ENCODE assay signal across 9 cellular contexts in genomic region chr10:48606530-48607355, GRCh38. TPM values are rescaled to one million over a fixed set of nuclear protein-coding genes. Genes with fewer than 3 reads are reported as not detected.
DNase-seq lines count a peak whose midpoint lies in the region; ATAC-seq and TF ChIP-seq lines count a peak whose summit lies in the region.
"Had no signal": no experiment of that assay in that cellular context is flagged by ENCODE, and none has a peak within 500 bp of the region (broad histone marks: within the 10 kb centered on the region; RNA-seq: fewer than 3 reads in every experiment).

No MANE protein-coding gene starts in this region.

- H3K79me2 ChIP-seq in SK-N-SH (ENCODE audit: insufficient read depth), result peaks cover 54% of the 10 kb centered on the region

- peak overlapping the region; percentile 43 for H3K9ac ChIP-seq in SK-N-SH

- POLR2A ChIA-PET in SK-N-SH (lab: Yijun Ruan, JAX), result interaction anchor here (1.7 to 1.9 kb wide), 2 partner anchors 49 kb away, joined by 4 to 7 read pairs; no protein-coding TSS in a partner anchor

- no peaks in the 10 kb centered on the region for H4K20me1 ChIP-seq in SK-N-SH (ENCODE audit: insufficient read depth)

- H3K36me3 ChIP-seq in SK-N-SH (replicated peaks in 1 of 2; ENCODE audit: control insufficient read depth in 1 of 2, insufficient read depth in 2 of 2, low read length in 1 of 2) (peaks cover 0 to 3% of the 10 kb centered on the region in 2 experiments), ovary (no peaks in the 10 kb centered on the region)
- H3K36me3 ChIP-seq: upper lobe of left lung had no signal

- H3K4me3 ChIP-seq in SK-N-SH (ENCODE audit: low read depth in 2 of 2, low read length in 1 of 2) (no peak overlapping the region), ovary (no peak overlapping the region)
- H3K4me3 ChIP-seq: upper lobe of left lung had no signal

- ATAC-seq in HG02970 (IDR thresholded peaks at IDR 0.05; ENCODE audit: low FRiP score, unreplicated experiment) (no peak), GM19035 (IDR thresholded peaks at IDR 0.05; ENCODE audit: unreplicated experiment) (no peak)

- H3K4me1 ChIP-seq in SK-N-SH (ENCODE audit: control insufficient read depth in 1 of 2, insufficient read depth in 2 of 2, low read depth in 1 of 2, low read length in 1 of 2), result peaks cover 29 to 39% of the 10 kb centered on the region in 2 experiments
- H3K4me1 ChIP-seq in ovary (ENCODE audit: insufficient read depth), result peaks cover 7% of the 10 kb centered on the region

- intact Hi-C loops in ovary (cut with DNase I), result no loop called here

- no peak for TF ChIP-seq POLR2A in ovary (IDR thresholded peaks at IDR 0.05)

- CTCF ChIA-PET in SK-N-SH (lab: Yijun Ruan, JAX), result interaction anchor here (0.9 to 10.6 kb wide), 24 partner anchors 8 to 243 kb away, joined by 3 to 148 read pairs (median 7); no protein-coding TSS in a partner anchor

- TF ChIP-seq RAD21 in SK-N-SH (IDR thresholded peaks at IDR 0.05; ENCODE audit: low read length), result no peak

- peaks cover 27% of the 10 kb centered on the region for H3F3A ChIP-seq in SK-N-SH (replicated peaks; ENCODE audit: insufficient read depth)

- no peak overlapping the region for H2AFZ ChIP-seq in SK-N-SH (ENCODE audit: low read depth)

- 36% methylated on average over 8 of the region's 8 CpGs for WGBS in SK-N-SH (ENCODE audit: low lambda C conversion rate)
- 71 to 85% (median 77%) methylated on average over 8 of the region's 8 CpGs for WGBS in ovary, 3 donors

- no peaks in the 10 kb centered on the region for H3K9me3 ChIP-seq in SK-N-SH
- no peaks in the 10 kb centered on the region for H3K9me3 ChIP-seq in ovary
- H3K9me3 ChIP-seq: upper lobe of left lung had no signal

- H3K27me3 ChIP-seq in SK-N-SH (ENCODE audit: insufficient read depth) (no peaks in the 10 kb centered on the region), ovary (no peaks in the 10 kb centered on the region)

- H3K4me2 ChIP-seq in SK-N-SH, result peak overlapping the region; percentile 92

- peak in 1 of 2 experiments; percentile 93; a peak in 2 of 4 replicates for TF ChIP-seq EP300 in SK-N-SH (IDR thresholded peaks at IDR 0.05; ENCODE audit: borderline replicate concordance in 1 of 2, low read depth in 1 of 2, low read length in 1 of 2)
- no peak for TF ChIP-seq EP300 in ovary (IDR thresholded peaks at IDR 0.05)

- DNase-seq in GF-D8 (lab: John Stamatoyannopoulos, UW), result peak; percentile 81
- no peak for DNase-seq in SK-N-SH
- DNase-seq in fibroblast of the conjunctiva (ENCODE audit: low read depth), result peak; percentile 69
- DNase-seq in renal cortical epithelial cell (ENCODE audit: low read depth), result peak; percentile 97
- DNase-seq in Ammon's horn (ENCODE audit: low spot score), result no peak
- DNase-seq in ovary, result no peak

- no peaks in the 10 kb centered on the region for H3K9me2 ChIP-seq in SK-N-SH

- no peak for TF ChIP-seq CTCF in SK-N-SH (IDR thresholded peaks at IDR 0.05)
- no peak for TF ChIP-seq CTCF in ovary (IDR thresholded peaks at IDR 0.05)

- peak overlapping the region in 1 of 2 experiments; percentile 80; a peak in 3 of 4 replicates for H3K27ac ChIP-seq in SK-N-SH (ENCODE audit: low read depth in 2 of 2, low read length in 1 of 2)
- H3K27ac ChIP-seq in ovary, result no peak overlapping the region

TF ChIP-seq in SK-N-SH, 30 proteins besides CTCF, POLR2A, EP300 and RAD21:
- TF ChIP-seq RCOR1 (IDR thresholded peaks at IDR 0.05; ENCODE audit: low read length) (no peak), MAX (IDR thresholded peaks at IDR 0.05; ENCODE audit: low read depth) (peak; percentile 71), JUND (IDR thresholded peaks at IDR 0.05) (peak; percentile 81), MXI1 (IDR thresholded peaks at IDR 0.05; ENCODE audit: low read depth, low read length) (no peak), YY1 (IDR thresholded peaks at IDR 0.05; ENCODE audit: low read depth) (peak; percentile 23; the same call in 1 of the 2 replicates), GATA2 (CRISPR knock-in tag; IDR thresholded peaks at IDR 0.05) (no peak), PBX3 (IDR thresholded peaks at IDR 0.05) (peak; percentile 87), ZBTB33 (IDR thresholded peaks at IDR 0.05; ENCODE audit: borderline replicate concordance, low read depth) (peak; percentile 56; the same call in 1 of the 2 replicates), NFIC (IDR thresholded peaks at IDR 0.05; ENCODE audit: borderline replicate concordance) (peak; percentile 86), FOSL2 (IDR thresholded peaks at IDR 0.05; ENCODE audit: borderline replicate concordance, low read depth) (peak; percentile 73), USF1 (IDR thresholded peaks at IDR 0.05; ENCODE audit: borderline replicate concordance, low read depth) (no peak), TEAD4 (IDR thresholded peaks at IDR 0.05; ENCODE audit: borderline replicate concordance, insufficient read depth) (peak; percentile 88), ELF1 (IDR thresholded peaks at IDR 0.05) (peak; percentile 44; the same call in 1 of the 2 replicates), TCF12 (IDR thresholded peaks at IDR 0.05) (peak; percentile 94), MEF2A (IDR thresholded peaks at IDR 0.05; ENCODE audit: borderline replicate concordance, low read depth) (peak; percentile 35; the same call in 1 of the 2 replicates), FOXM1 (IDR thresholded peaks at IDR 0.05; ENCODE audit: low read depth) (peak; percentile 70; the same call in 1 of the 2 replicates), FOXJ3 (CRISPR knock-in tag; IDR thresholded peaks at IDR 0.05) (no peak), RXRA (IDR thresholded peaks at IDR 0.05; ENCODE audit: borderline replicate concordance, low read depth) (peak; percentile 84; the same call in 1 of the 2 replicates), POLR2AphosphoS5 (IDR thresholded peaks at IDR 0.05; ENCODE audit: low read depth, low read length) (peak; percentile 70; the same call in 1 of the 2 replicates), SIN3A (IDR thresholded peaks at IDR 0.05; ENCODE audit: borderline replicate concordance, low read depth, low read length) (peak; percentile 43; the same call in 1 of the 2 replicates), GABPA (IDR thresholded peaks at IDR 0.05; ENCODE audit: low read depth) (no peak; the same call in 1 of the 2 replicates)

RNA-seq across cellular contexts. Expression of gene ARHGAP22, which starts 1.9 kb away (rescaled TPM):
- 12.4 and 13.8 TPM in 2 replicates for polyA plus RNA-seq in SK-N-SH (2012; rRNA removed)
- 9.9 and 11.6 TPM in 2 replicates for polyA plus RNA-seq in SK-N-SH (2012; cell fraction: cytosol; rRNA removed)
- 35.6 and 42.2 TPM in 2 replicates for polyA plus RNA-seq in SK-N-SH (2012; cell fraction: nucleus; rRNA removed)
- 19.7 and 39.2 TPM in 2 replicates for total RNA-seq in renal cortical epithelial cell
- 10 to 100 TPM in 2 of 7 donors, 1 to 10 TPM in 5; 3.9 to 14.3 (median 5.7) TPM for total RNA-seq in ovary
- polyA plus RNA-seq in ovary, result 1 to 10 TPM; 4.2 to 9.6 TPM

Comparison
In these comparisons a context has a peak if more than half of its experiments do, and no peak if none do; other contexts are left out.
1. DNase-seq: peak in GF-D8 (single experiment), fibroblast of the conjunctiva (single experiment) and renal cortical epithelial cell (single experiment); none in SK-N-SH (single experiment), Ammon's horn (single experiment) and ovary (0 of 5).